In genomic region chr1:182962554-182963115, GRCh38 we compare ENCODE assay signal across 7 cellular contexts. TPM values are rescaled to one million over a fixed set of nuclear protein-coding genes. Genes with fewer than 3 reads are reported as not detected.
DNase-seq lines count a peak whose midpoint lies in the region; ATAC-seq, FAIRE-seq and TF ChIP-seq lines count a peak whose summit lies in the region.

No MANE protein-coding gene starts in this region.

- peak overlapping the region; percentile 92 for H3K27ac Mint-ChIP-seq in astrocyte (ENCODE audit: unreplicated experiment)

- peak overlapping the region; percentile 81 for H3K27ac ChIP-seq in astrocyte (ENCODE audit: low read depth, low read length)
- peak overlapping the region; percentile 23 for H3K27ac ChIP-seq in right cardiac atrium (ENCODE audit: low read length)
- peak overlapping the region in 1 of 2 donors; percentile 51 for H3K27ac ChIP-seq in prostate gland

- H3K9me3 ChIP-seq in astrocyte (ENCODE audit: insufficient read depth, low read depth, low read length) (no peaks in the 10 kb centered on the region), right cardiac atrium (ENCODE audit: control insufficient read depth, low read length) (no peaks in the 10 kb centered on the region), prostate gland (no peaks in the 10 kb centered on the region)

- no peaks in the 10 kb centered on the region for H3K79me2 ChIP-seq in astrocyte (ENCODE audit: insufficient read depth, low read length)

- no peaks in the 10 kb centered on the region for H4K20me1 ChIP-seq in astrocyte (ENCODE audit: insufficient read depth, low read length)

- peak overlapping the region; percentile 76 for H3K9ac ChIP-seq in astrocyte (ENCODE audit: low read length)

- peak; percentile 66 for TF ChIP-seq POLR2A in prostate gland (IDR thresholded peaks at IDR 0.05)

- 8% methylated on average over 6 of the region's 6 CpGs for WGBS in right cardiac atrium
- WGBS in prostate gland, result 6% methylated on average over 6 of the region's 6 CpGs

- H3K4me3 ChIP-seq in astrocyte (ENCODE audit: insufficient read depth, low read depth, low read length) (peak overlapping the region; percentile 46), right cardiac atrium (ENCODE audit: low read length) (peak overlapping the region; percentile 42), prostate gland (no peak overlapping the region)

- peaks cover 9% of the 10 kb centered on the region for H3K4me1 Mint-ChIP-seq in astrocyte (ENCODE audit: low read depth, unreplicated experiment)

- intact Hi-C loops in right cardiac atrium (cut with DNase I), result loop anchor here (2.0 to 10.0 kb wide), 5 partner anchors 60 to 266 kb away; partner anchors contain the start of gene LAMC1 (in 3 of the 4)
- intact Hi-C loops in prostate gland (cut with DNase I), result loop anchor here (1.0 to 10.0 kb wide), 6 partner anchors 60 to 662 kb away; partner anchors contain the start of genes LAMC1 and LAMC2

- no peaks in the 10 kb centered on the region for H3K36me3 Mint-ChIP-seq in astrocyte (ENCODE audit: low read depth, unreplicated experiment)

- no peaks in the 10 kb centered on the region for H3K9me3 Mint-ChIP-seq in astrocyte (ENCODE audit: unreplicated experiment)

- DNase-seq in GM04503 (ENCODE audit: low read depth) (peak; percentile 71), HT-29 (ENCODE audit: low spot score) (peak; percentile 81), NCI-H774 (lab: John Stamatoyannopoulos, UW) (peak; percentile 86), astrocyte (ENCODE audit: low read depth) (peak; percentile 77), right cardiac atrium (peak; percentile 85 to 93 (median 86)), prostate gland (ENCODE audit: low spot score) (peak; percentile 81)

- TF ChIP-seq CTCF in astrocyte (IDR thresholded peaks at IDR 0.05; ENCODE audit: insufficient read depth, low read depth, low read length), result peak; percentile 85
- TF ChIP-seq CTCF in prostate gland (IDR thresholded peaks at IDR 0.05), result peak; percentile 51 to 95 (median 88)

- H2AFZ ChIP-seq in astrocyte (ENCODE audit: low read depth, low read length), result peak overlapping the region; percentile 65

- H3K36me3 ChIP-seq in astrocyte (ENCODE audit: insufficient read depth, low read length) (no peaks in the 10 kb centered on the region), prostate gland (no peaks in the 10 kb centered on the region)

- H3K27me3 Mint-ChIP-seq in astrocyte (ENCODE audit: low read depth, unreplicated experiment), result no peaks in the 10 kb centered on the region

- H3K4me1 ChIP-seq in astrocyte (ENCODE audit: insufficient read depth, low read length), result peaks cover 5% of the 10 kb centered on the region
- no peaks in the 10 kb centered on the region for H3K4me1 ChIP-seq in right cardiac atrium (ENCODE audit: control insufficient read depth, insufficient read depth, low read length)
- H3K4me1 ChIP-seq in prostate gland (replicated peaks), result no peaks in the 10 kb centered on the region

- ATAC-seq in GM21526 (IDR thresholded peaks at IDR 0.05; ENCODE audit: low FRiP score, unreplicated experiment) (peak; percentile 92), right cardiac atrium (peak; percentile 99 to 100)

- no peak overlapping the region for H3K4me3 Mint-ChIP-seq in astrocyte (ENCODE audit: unreplicated experiment)

- FAIRE-seq in astrocyte (lab: Jason Lieb, UNC), result peak; percentile 73

- H3K27me3 ChIP-seq in astrocyte (ENCODE audit: insufficient read depth, low read length) (no peaks in the 10 kb centered on the region), right cardiac atrium (ENCODE audit: control insufficient read depth, insufficient read depth) (no peaks in the 10 kb centered on the region), prostate gland (replicated peaks; ENCODE audit: insufficient read depth) (no peaks in the 10 kb centered on the region)

- H3K4me2 ChIP-seq in astrocyte (ENCODE audit: low read length), result peak overlapping the region; percentile 81

RNA-seq across cellular contexts. Expression of gene SHCBP1L, which starts 9.7 kb away (rescaled TPM):
- not detected in 2 replicates for total RNA-seq in HT-29 (2014; rRNA removed; shearing (Covaris generic))
- total RNA-seq in astrocyte (not detected in 2 replicates), right cardiac atrium (not detected), prostate gland (10 to 100 TPM in 1 of 2 donors, not detected in 1; 23.9 TPM)
- polyA plus RNA-seq in right cardiac atrium, result 0.14 TPM

Comparison
In these comparisons a context has a peak if more than half of its experiments do, and no peak if none do; other contexts are left out.
1. H3K4me3 ChIP-seq: peak in astrocyte (single experiment) and right cardiac atrium (single experiment); none in prostate gland (0 of 2).
2. Peak in every context shown above with its lines, with median percentiles within 50 percentile points of each other: DNase-seq.